ENCODE assay signal across 24 cellular contexts in genomic region chr10:33917069-33917468, GRCh38.
DNase-seq lines count a peak whose midpoint lies in the region; ATAC-seq, FAIRE-seq and TF ChIP-seq lines count a peak whose summit lies in the region.
"Had no signal": no experiment of that assay in that cellular context is flagged by ENCODE, and none has a peak within 500 bp of the region (broad histone marks: within the 10 kb centered on the region; RNA-seq: fewer than 3 reads in every experiment).

No MANE protein-coding gene starts in this region.

- H2AFZ ChIP-seq in HepG2 (ENCODE audit: low read length): no peak overlapping the region

- H3K27me3 Mint-ChIP-seq in endothelial cell (ENCODE audit: unreplicated experiment) (peaks cover 3% of the 10 kb centered on the region), nephron progenitor cell (ENCODE audit: low read depth, poor library complexity) (no peaks in the 10 kb centered on the region)
- peaks cover 9% of the 10 kb centered on the region for H3K27me3 Mint-ChIP-seq in activated T-cell treated with anti-CD3 and anti-CD28 coated beads, Interleukin-2, amount 50 U/mL, for 4 hours (ENCODE audit: low read depth)

- in situ Hi-C loops in HepG2 (cut with HindIII; ENCODE audit: extremely low pct_ligation_motif_present, low pct_unique_long_range_greater_than_20kb): no loop called here

- H3K27ac Mint-ChIP-seq in endothelial cell (ENCODE audit: unreplicated experiment) (peak overlapping the region; percentile 1), nephron progenitor cell (peak overlapping the region; percentile 47)
- H3K27ac Mint-ChIP-seq: CD4-positive, alpha-beta memory T cell had no signal

- no peak for FAIRE-seq in HepG2 (lab: Jason Lieb, UNC)
- FAIRE-seq: A204.1, GM12891, GM18507, H1 had no signal

- H3K36me3 ChIP-seq in HepG2 (replicated peaks in 1 of 2; ENCODE audit: control insufficient read depth in 1 of 2, insufficient read depth in 2 of 2, low read length in 2 of 2) (no peaks in the 10 kb centered on the region), right lobe of liver (no peaks in the 10 kb centered on the region)
- H3K36me3 ChIP-seq: BE2C had no signal

- TF ChIP-seq EP300 in HepG2 (IDR thresholded peaks at IDR 0.05; ENCODE audit: low read depth in 2 of 2, low read length in 2 of 2) (no peak), HepG2 (CRISPR knock-in tag; IDR thresholded peaks at IDR 0.05; ENCODE audit: borderline replicate concordance) (no peak)

- ATAC-seq in HepG2 (no peak), right lobe of liver (no peak), HG03095 (IDR thresholded peaks at IDR 0.05; ENCODE audit: unreplicated experiment) (no peak)
- no peak for ATAC-seq in activated T-cell treated with anti-CD3 and anti-CD28 coated beads, Interleukin-2, amount 50 U/mL, for 4 hours

- TF ChIP-seq POLR2A in HepG2 (IDR thresholded peaks at IDR 0.05; ENCODE audit: insufficient read depth in 1 of 2, low read depth in 2 of 2, low read length in 2 of 2) (no peak), right lobe of liver (IDR thresholded peaks at IDR 0.05) (no peak)

- no peaks in the 10 kb centered on the region for H3K79me2 ChIP-seq in HepG2 (ENCODE audit: insufficient read depth, low read length)

- no peak overlapping the region for H3K9ac ChIP-seq in HepG2 (ENCODE audit: insufficient read depth, low read depth, low read length)

- H3K4me3 Mint-ChIP-seq in endothelial cell (ENCODE audit: unreplicated experiment) (no peak overlapping the region), nephron progenitor cell (no peak overlapping the region)
- H3K4me3 Mint-ChIP-seq in activated T-cell treated with anti-CD3 and anti-CD28 coated beads, Interleukin-2, amount 50 U/mL, for 4 hours: no peak overlapping the region
- H3K4me3 Mint-ChIP-seq: CD4-positive, alpha-beta memory T cell had no signal

- H3K4me3 ChIP-seq in HepG2 (replicated peaks in 1 of 3; ENCODE audit: insufficient read depth in 1 of 3, low read depth in 2 of 3, low read length in 3 of 3) (no peak overlapping the region), right lobe of liver (no peak overlapping the region)

- H3K27ac ChIP-seq in HepG2 (ENCODE audit: extremely low read length, insufficient read depth, low read length) (no peak overlapping the region), right lobe of liver (no peak overlapping the region)
- H3K27ac ChIP-seq: 22Rv1 had no signal

- H3K27me3 ChIP-seq in HepG2 (ENCODE audit: control insufficient read depth in 1 of 2, insufficient read depth in 2 of 2, low read length in 2 of 2): no peaks in the 10 kb centered on the region
- no peaks in the 10 kb centered on the region for H3K27me3 ChIP-seq in right lobe of liver
- H3K27me3 ChIP-seq: BE2C had no signal

- CTCF ChIA-PET in HepG2 (lab: Yijun Ruan, JAX; ENCODE audit: low intra/inter-chr PET ratio, low total read pairs): no interaction called here

- H3K9me3 Mint-ChIP-seq in endothelial cell (ENCODE audit: unreplicated experiment) (peaks cover 5% of the 10 kb centered on the region), nephron progenitor cell (peaks cover 27% of the 10 kb centered on the region)
- no peaks in the 10 kb centered on the region for H3K9me3 Mint-ChIP-seq in activated T-cell treated with anti-CD3 and anti-CD28 coated beads, Interleukin-2, amount 50 U/mL, for 4 hours
- H3K9me3 Mint-ChIP-seq: CD4-positive, alpha-beta memory T cell had no signal

- 21% methylated on average over 5 of the region's 5 CpGs for WGBS in HepG2 (ENCODE audit: low lambda C conversion rate)
- WGBS in right lobe of liver (ENCODE audit: insufficient coverage, low coverage, low lambda C conversion rate, missing lambda C conversion rate): 70% methylated on average over 4 of the region's 5 CpGs

- H3K4me1 Mint-ChIP-seq in endothelial cell (ENCODE audit: unreplicated experiment): peaks cover 14% of the 10 kb centered on the region
- peaks cover 27% of the 10 kb centered on the region for H3K4me1 Mint-ChIP-seq in nephron progenitor cell
- H3K4me1 Mint-ChIP-seq in activated T-cell treated with anti-CD3 and anti-CD28 coated beads, Interleukin-2, amount 50 U/mL, for 4 hours (ENCODE audit: low read depth): no peaks in the 10 kb centered on the region
- H3K4me1 Mint-ChIP-seq: CD4-positive, alpha-beta memory T cell had no signal

- no peak for TF ChIP-seq RAD21 in HepG2 (CRISPR knock-in tag; IDR thresholded peaks at IDR 0.05)

- no peak for DNase-seq in HepG2 (ENCODE audit: low spot score)
- DNase-seq in right lobe of liver: no peak
- DNase-seq in endothelial cell (ENCODE audit: low spot score): no peak
- no peak for DNase-seq in nephron progenitor cell
- no peak for DNase-seq in activated T-cell treated with anti-CD3 and anti-CD28 coated beads, Interleukin-2, amount 50 U/mL, for 4 hours
- DNase-seq in activated T-cell treated with anti-CD3 and anti-CD28 coated beads for 4 hours: no peak
- DNase-seq: ACHN; AML-193; BE2C; C1 segment of cervical spinal cord; Calu3; CD4-positive, alpha-beta memory T cell; COR-L47; DMS53; DMS79 treated with DMSO at 0.1 percent for 48 hours; GF-D8; H7; HCEC 1CT had no signal

- no peaks in the 10 kb centered on the region for H3K9me3 ChIP-seq in HepG2 (ENCODE audit: low read length)
- H3K9me3 ChIP-seq in right lobe of liver: no peaks in the 10 kb centered on the region
- H3K9me3 ChIP-seq: BE2C had no signal

- BruUV-seq in HepG2 (replicated peaks; lab: Mats Ljungman, UMichigan): no TSS peak

- TF ChIP-seq CTCF in HepG2 (CRISPR knock-in tag; IDR thresholded peaks at IDR 0.05) (no peak), right lobe of liver (IDR thresholded peaks at IDR 0.05) (no peak), endothelial cell (IDR thresholded peaks at IDR 0.05; ENCODE audit: unreplicated experiment) (no peak), nephron progenitor cell (IDR thresholded peaks at IDR 0.05) (no peak)

- intact Hi-C loops in HepG2 (cut with micrococcal nuclease; ENCODE audit: unreplicated experiment): no loop called here
- intact Hi-C loops in right lobe of liver (cut with DNase I): no loop called here

- H4K20me1 ChIP-seq in HepG2 (ENCODE audit: insufficient read depth, low read length): no peaks in the 10 kb centered on the region

- H3K4me1 ChIP-seq in HepG2 (ENCODE audit: insufficient read depth, low read length): peaks cover 17% of the 10 kb centered on the region
- no peaks in the 10 kb centered on the region for H3K4me1 ChIP-seq in right lobe of liver
- H3K4me1 ChIP-seq: BE2C had no signal

- no peaks in the 10 kb centered on the region for H3K36me3 Mint-ChIP-seq in endothelial cell (ENCODE audit: low read depth, unreplicated experiment)
- H3K36me3 Mint-ChIP-seq in nephron progenitor cell (ENCODE audit: low read depth): peaks cover 15% of the 10 kb centered on the region
- no peaks in the 10 kb centered on the region for H3K36me3 Mint-ChIP-seq in activated T-cell treated with anti-CD3 and anti-CD28 coated beads, Interleukin-2, amount 50 U/mL, for 4 hours (ENCODE audit: insufficient read depth)
- H3K36me3 Mint-ChIP-seq: CD4-positive, alpha-beta memory T cell had no signal

- POLR2A ChIA-PET in HepG2 (lab: Yijun Ruan, JAX): no interaction called here

- H3K4me2 ChIP-seq in HepG2 (ENCODE audit: low read depth, low read length): peak overlapping the region; percentile 38; the same call in 1 of the 2 replicates

TF ChIP-seq in HepG2, 621 proteins besides CTCF, POLR2A, EP300 and RAD21:
- TF ChIP-seq ZNF589 (CRISPR knock-in tag; conservative IDR thresholded peaks at IDR 0.05) (no peak), ZSCAN30 (CRISPR knock-in tag; IDR thresholded peaks at IDR 0.05) (peak; percentile 95), ZNF576 (CRISPR knock-in tag; IDR thresholded peaks at IDR 0.05) (no peak), ZFP1 (CRISPR knock-in tag; IDR thresholded peaks at IDR 0.05) (no peak), SALL1 (CRISPR knock-in tag; IDR thresholded peaks at IDR 0.05) (0 out of 2 replicates have a peak, but pooled peaks have one; percentile 32), MEIS2 (CRISPR knock-in tag; IDR thresholded peaks at IDR 0.05) (no peak), ATM (IDR thresholded peaks at IDR 0.05; ENCODE audit: borderline replicate concordance) (no peak), PLRG1 (conservative IDR thresholded peaks at IDR 0.05) (no peak), TBX3 (IDR thresholded peaks at IDR 0.05; ENCODE audit: borderline replicate concordance) (no peak), ZNF432 (CRISPR knock-in tag; IDR thresholded peaks at IDR 0.05; ENCODE audit: borderline replicate concordance) (no peak), CBX1 (IDR thresholded peaks at IDR 0.05; ENCODE audit: low read depth) (no peak)
- TF ChIP-seq, protein P1, sequence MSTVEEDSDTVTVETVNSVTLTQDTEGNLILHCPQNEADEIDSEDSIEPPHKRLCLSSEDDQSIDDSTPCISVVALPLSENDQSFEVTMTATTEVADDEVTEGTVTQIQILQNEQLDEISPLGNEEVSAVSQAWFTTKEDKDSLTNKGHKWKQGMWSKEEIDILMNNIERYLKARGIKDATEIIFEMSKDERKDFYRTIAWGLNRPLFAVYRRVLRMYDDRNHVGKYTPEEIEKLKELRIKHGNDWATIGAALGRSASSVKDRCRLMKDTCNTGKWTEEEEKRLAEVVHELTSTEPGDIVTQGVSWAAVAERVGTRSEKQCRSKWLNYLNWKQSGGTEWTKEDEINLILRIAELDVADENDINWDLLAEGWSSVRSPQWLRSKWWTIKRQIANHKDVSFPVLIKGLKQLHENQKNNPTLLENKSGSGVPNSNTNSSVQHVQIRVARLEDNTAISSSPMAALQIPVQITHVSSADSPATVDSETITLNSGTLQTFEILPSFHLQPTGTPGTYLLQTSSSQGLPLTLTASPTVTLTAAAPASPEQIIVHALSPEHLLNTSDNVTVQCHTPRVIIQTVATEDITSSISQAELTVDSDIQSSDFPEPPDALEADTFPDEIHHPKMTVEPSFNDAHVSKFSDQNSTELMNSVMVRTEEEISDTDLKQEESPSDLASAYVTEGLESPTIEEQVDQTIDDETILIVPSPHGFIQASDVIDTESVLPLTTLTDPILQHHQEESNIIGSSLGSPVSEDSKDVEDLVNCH (CRISPR knock-in tag; IDR thresholded peaks at IDR 0.05): no peak
